Comparison of ENCODE assay signal across 2 cellular contexts in the genomic region with DNA sequence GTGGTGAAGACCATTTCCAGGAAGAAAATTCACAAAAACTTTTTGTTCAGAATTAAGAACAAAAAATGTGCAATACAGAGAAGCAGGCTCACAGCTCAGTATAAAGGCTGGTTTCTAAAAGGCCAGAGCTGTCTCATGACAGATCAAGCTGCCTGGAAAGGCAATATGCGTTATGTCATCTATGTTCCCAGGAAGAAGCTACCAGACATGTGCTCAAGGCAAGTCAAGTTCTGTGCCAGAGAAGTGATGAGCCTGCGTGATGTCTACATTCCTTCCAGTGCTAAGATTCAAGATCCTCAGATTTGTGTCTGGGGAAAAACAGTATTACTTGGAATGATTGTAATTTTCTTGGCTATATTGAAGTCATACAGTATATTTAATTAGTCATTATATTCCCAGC.
TF ChIP-seq lines count a peak whose summit lies in the region.

No MANE protein-coding gene starts in this region.

TF ChIP-seq in A549, 52 proteins besides CTCF, POLR2A, EP300 and RAD21 (continued from another document):
- TF ChIP-seq, protein P1, sequence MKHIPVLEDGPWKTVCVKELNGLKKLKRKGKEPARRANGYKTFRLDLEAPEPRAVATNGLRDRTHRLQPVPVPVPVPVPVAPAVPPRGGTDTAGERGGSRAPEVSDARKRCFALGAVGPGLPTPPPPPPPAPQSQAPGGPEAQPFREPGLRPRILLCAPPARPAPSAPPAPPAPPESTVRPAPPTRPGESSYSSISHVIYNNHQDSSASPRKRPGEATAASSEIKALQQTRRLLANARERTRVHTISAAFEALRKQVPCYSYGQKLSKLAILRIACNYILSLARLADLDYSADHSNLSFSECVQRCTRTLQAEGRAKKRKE (CRISPR knock-in tag; IDR thresholded peaks at IDR 0.05; ENCODE audit: low read depth): 0 out of 2 replicates have a peak, but pooled peaks have one; percentile 45
- TF ChIP-seq USF2 (IDR thresholded peaks at IDR 0.05) (no peak), MAFK (IDR thresholded peaks at IDR 0.05; ENCODE audit: partially characterized antibody) (peak; percentile 12), MYC (IDR thresholded peaks at IDR 0.05; ENCODE audit: borderline replicate concordance, low read length) (0 out of 2 replicates have a peak, but pooled peaks have one; percentile 63), NFE2L2 (conservative IDR thresholded peaks at IDR 0.05; ENCODE audit: low read length) (no peak), TFCP2L1 (CRISPR knock-in tag; IDR thresholded peaks at IDR 0.05) (no peak), FOSL2 (IDR thresholded peaks at IDR 0.05) (no peak), FOSL2 (CRISPR knock-in tag; IDR thresholded peaks at IDR 0.05) (peak; percentile 38), JUN (IDR thresholded peaks at IDR 0.05) (no peak), NR3C1 (IDR thresholded peaks at IDR 0.05) (no peak), CHD2 (IDR thresholded peaks at IDR 0.05; ENCODE audit: low read length, partially characterized antibody) (no peak), MAZ (IDR thresholded peaks at IDR 0.05; ENCODE audit: borderline replicate concordance, low read depth, low read length) (no peak), SMC3 (IDR thresholded peaks at IDR 0.05) (no peak), HDAC2 (IDR thresholded peaks at IDR 0.05) (no peak), CHD4 (IDR thresholded peaks at IDR 0.05; ENCODE audit: borderline replicate concordance) (no peak), RARB (CRISPR knock-in tag; IDR thresholded peaks at IDR 0.05) (no peak)
- TF ChIP-seq, protein P2, sequence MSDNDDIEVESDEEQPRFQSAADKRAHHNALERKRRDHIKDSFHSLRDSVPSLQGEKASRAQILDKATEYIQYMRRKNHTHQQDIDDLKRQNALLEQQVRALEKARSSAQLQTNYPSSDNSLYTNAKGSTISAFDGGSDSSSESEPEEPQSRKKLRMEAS (IDR thresholded peaks at IDR 0.05): peak; percentile 49
TF ChIP-seq in A549: peak in this region for 5.

TF ChIP-seq in endothelial cell of umbilical vein, 7 proteins besides CTCF, POLR2A, EP300 and RAD21 (continued from another document):
- TF ChIP-seq EZH2 (IDR thresholded peaks at IDR 0.05; ENCODE audit: borderline replicate concordance, low read depth, low read length, severe bottlenecking) (no peak), GATA2 (IDR thresholded peaks at IDR 0.05; ENCODE audit: insufficient read depth, insufficient read length, low read depth, low read length) (no peak)
